In genomic region chr2:40554665-40555294, GRCh38 we compare ENCODE assay signal across 8 cellular contexts.
DNase-seq lines count a peak whose midpoint lies in the region; ATAC-seq lines count a peak whose summit lies in the region.

No MANE protein-coding gene starts in this region.

- no peak overlapping the region for H3K27ac Mint-ChIP-seq in activated T-cell treated with anti-CD3 and anti-CD28 coated beads, Interleukin-2, amount 50 U/mL, for 72 hours

- ATAC-seq in GM21423 (IDR thresholded peaks at IDR 0.05; ENCODE audit: unreplicated experiment) (peak; percentile 84), sciatic nerve (peak; percentile 80)
- ATAC-seq in activated T-cell treated with anti-CD3 and anti-CD28 coated beads, Interleukin-2, amount 50 U/mL, for 72 hours (replicated peaks in 1 of 2), result peak in 1 of 2 donors; percentile 66

- H3K4me3 Mint-ChIP-seq in activated T-cell treated with anti-CD3 and anti-CD28 coated beads, Interleukin-2, amount 50 U/mL, for 72 hours, result no peak overlapping the region

- peak; percentile 64 for DNase-seq in Daoy (ENCODE audit: low read depth)
- DNase-seq in HK-2 (ENCODE audit: unreplicated experiment), result peak; percentile 56
- peak; percentile 70 for DNase-seq in NCI-H69 (lab: John Stamatoyannopoulos, UW)
- DNase-seq in activated T-cell treated with anti-CD3 and anti-CD28 coated beads, Interleukin-2, amount 50 U/mL, for 72 hours, result peak; percentile 46 to 48
- peak; percentile 83 for DNase-seq in cardiac septum (ENCODE audit: low spot score)
- DNase-seq in sciatic nerve (ENCODE audit: low spot score), result peak; percentile 85
- DNase-seq in OCI-M2 (lab: John Stamatoyannopoulos, UW; ENCODE audit: unreplicated experiment), result no peak

- H3K9me3 Mint-ChIP-seq in activated T-cell treated with anti-CD3 and anti-CD28 coated beads, Interleukin-2, amount 50 U/mL, for 72 hours, result no peaks in the 10 kb centered on the region

- no peaks in the 10 kb centered on the region for H3K27me3 Mint-ChIP-seq in activated T-cell treated with anti-CD3 and anti-CD28 coated beads, Interleukin-2, amount 50 U/mL, for 72 hours (ENCODE audit: low read depth)

- intact Hi-C loops in cardiac septum (cut with DNase I), result loop anchor here (5.0 to 10.0 kb wide), 4 partner anchors 200 to 642 kb away; no protein-coding TSS in a partner anchor
- intact Hi-C loops in sciatic nerve (cut with DNase I), result no loop called here

- H3K4me1 Mint-ChIP-seq in activated T-cell treated with anti-CD3 and anti-CD28 coated beads, Interleukin-2, amount 50 U/mL, for 72 hours (ENCODE audit: low read depth), result no peaks in the 10 kb centered on the region

- no peaks in the 10 kb centered on the region for H3K36me3 Mint-ChIP-seq in activated T-cell treated with anti-CD3 and anti-CD28 coated beads, Interleukin-2, amount 50 U/mL, for 72 hours (ENCODE audit: insufficient read depth in 2 of 2)
